In the genomic region with DNA sequence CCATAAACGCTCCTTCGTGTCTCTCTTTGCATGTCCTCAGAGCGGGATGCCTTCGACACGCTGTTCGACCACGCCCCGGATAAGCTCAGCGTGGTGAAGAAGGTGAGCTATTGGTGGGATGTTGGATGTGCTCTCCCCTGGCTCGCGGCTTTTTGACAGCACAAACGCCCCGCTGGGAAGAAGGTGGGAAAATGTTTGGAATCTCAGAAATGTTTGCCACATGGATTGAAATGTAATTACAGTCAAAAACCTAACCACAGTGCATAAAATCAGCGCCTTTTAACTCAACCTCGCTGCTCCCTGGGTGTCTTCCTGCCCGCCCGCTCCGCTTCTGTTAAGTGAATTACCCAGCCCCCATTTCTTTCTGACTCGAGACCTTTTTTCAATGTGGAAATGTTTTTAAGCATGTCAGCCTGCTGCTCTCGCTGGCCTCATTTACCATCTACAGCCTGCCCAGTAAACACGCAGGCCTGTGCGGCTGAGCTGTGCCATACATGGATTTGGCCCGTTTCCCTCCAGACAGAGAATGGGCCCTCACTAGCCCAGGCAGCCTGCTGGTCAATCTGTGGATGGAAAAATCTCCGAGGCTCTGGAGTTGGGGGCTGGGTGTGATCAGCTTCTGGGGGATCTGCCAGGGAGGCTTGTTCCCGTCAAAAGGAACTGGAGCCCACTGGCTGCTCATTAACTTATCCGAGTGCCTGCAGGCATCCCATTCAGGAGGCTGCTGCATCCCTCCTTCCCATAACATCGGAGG, we compare ENCODE assay signal across 15 cellular contexts. TPM values are rescaled to one million over a fixed set of nuclear protein-coding genes. Genes with fewer than 3 reads are reported as not detected.
DNase-seq lines count a peak whose midpoint lies in the region; ATAC-seq and TF ChIP-seq lines count a peak whose summit lies in the region.
"Had no signal": no experiment of that assay in that cellular context is flagged by ENCODE, and none has a peak within 500 bp of the region (broad histone marks: within the 10 kb centered on the region; RNA-seq: fewer than 3 reads in every experiment).

No MANE protein-coding gene starts in this region.

- H4K20me1 ChIP-seq in hepatocyte (ENCODE audit: insufficient read depth, poor library complexity, severe bottlenecking) (no peaks in the 10 kb centered on the region), osteoblast (ENCODE audit: insufficient read depth, low read length) (no peaks in the 10 kb centered on the region)

- H3K27me3 ChIP-seq in hepatocyte (no peaks in the 10 kb centered on the region), osteoblast (ENCODE audit: insufficient read depth, low read length) (no peaks in the 10 kb centered on the region)

- no peak overlapping the region for H3K4me3 ChIP-seq in hepatocyte
- no peak overlapping the region for H3K4me3 ChIP-seq in osteoblast (ENCODE audit: insufficient read depth, low read length)

- ATAC-seq in GM18505 (IDR thresholded peaks at IDR 0.05; ENCODE audit: unreplicated experiment), result no peak
- no peak for ATAC-seq in SK-N-SH treated with all-trans-retinoic acid at 6 μM for 48 hours

- peaks cover 18% of the 10 kb centered on the region for H3K4me1 ChIP-seq in hepatocyte (ENCODE audit: insufficient read depth)
- peaks cover 21% of the 10 kb centered on the region for H3K4me1 ChIP-seq in osteoblast (ENCODE audit: insufficient read depth, low read length)

- H3K9me3 ChIP-seq in hepatocyte (ENCODE audit: low read depth), result no peaks in the 10 kb centered on the region
- no peaks in the 10 kb centered on the region for H3K9me3 ChIP-seq in osteoblast (ENCODE audit: low read depth, low read length)

- peak; percentile 10 for DNase-seq in Caki2 (ENCODE audit: low read depth)
- DNase-seq in NCI-H226, result peak; percentile 22
- DNase-seq in hepatocyte (ENCODE audit: low spot score), result peak; percentile 69
- DNase-seq in osteoblast (ENCODE audit: insufficient read length, low spot score, missing footprints), result peak; percentile 81
- DNase-seq in foreskin melanocyte, result no peak
- no peak for DNase-seq in NCI-H510A treated with DMSO at 0.1 percent for 48 hours (lab: John Stamatoyannopoulos, UW)
- DNase-seq: activated CD4-positive, CD25-positive, alpha-beta regulatory T cell; activated T-cell treated with anti-CD3 and anti-CD28 coated beads, Interleukin-2, amount 50 U/mL, for 24 hours; amygdala; CD4-positive, CD25-positive, alpha-beta regulatory T cell; NCI-H2029 treated with DMSO at 0.1 percent for 48 hours had no signal

- H3K4me2 ChIP-seq in hepatocyte, result peak overlapping the region; percentile 22
- H3K4me2 ChIP-seq in osteoblast (ENCODE audit: insufficient read depth, low read length), result no peak overlapping the region

- H3K9me2 ChIP-seq in hepatocyte (replicated peaks; ENCODE audit: insufficient read depth), result no peaks in the 10 kb centered on the region

- no peak overlapping the region for H2AFZ ChIP-seq in hepatocyte
- no peak overlapping the region for H2AFZ ChIP-seq in osteoblast (ENCODE audit: low read length)

- H3K27ac ChIP-seq in hepatocyte (peak overlapping the region; percentile 66), osteoblast (ENCODE audit: low read depth, low read length) (no peak overlapping the region)

- no peaks in the 10 kb centered on the region for H3K79me2 ChIP-seq in hepatocyte
- H3K79me2 ChIP-seq in osteoblast (ENCODE audit: insufficient read depth, low read length), result no peaks in the 10 kb centered on the region

- WGBS in hepatocyte (ENCODE audit: low lambda C conversion rate, missing lambda C conversion rate), result 22% methylated on average over 27 of the region's 27 CpGs

- TF ChIP-seq CTCF in hepatocyte (IDR thresholded peaks at IDR 0.05; ENCODE audit: poor library complexity) (no peak), osteoblast (IDR thresholded peaks at IDR 0.05; ENCODE audit: extremely low read depth, low read depth, low read length) (no peak)

- no peak for TF ChIP-seq POLR2A in GM18505 (IDR thresholded peaks at IDR 0.05; ENCODE audit: borderline replicate concordance, extremely low read depth, insufficient read depth, insufficient read length)

- H3K36me3 ChIP-seq in hepatocyte (replicated peaks; ENCODE audit: insufficient read depth, low read depth) (no peaks in the 10 kb centered on the region), osteoblast (ENCODE audit: insufficient read depth, low read length) (no peaks in the 10 kb centered on the region)

- in situ Hi-C loops in Caki2 (cut with HindIII; ENCODE audit: low pct_unique_long_range_greater_than_20kb, low sequenced_read_pairs), result no loop called here

TF ChIP-seq in SK-N-SH treated with all-trans-retinoic acid at 6 μM for 48 hours, 23 proteins besides CTCF, POLR2A, EP300 and RAD21:
- TF ChIP-seq ZNF70 (CRISPR knock-in tag; IDR thresholded peaks at IDR 0.05) (no peak), ESRRG (CRISPR knock-in tag; IDR thresholded peaks at IDR 0.05) (no peak), ZFP30 (CRISPR knock-in tag; IDR thresholded peaks at IDR 0.05) (no peak), RARB (CRISPR knock-in tag; IDR thresholded peaks at IDR 0.05) (no peak), BACH2 (CRISPR knock-in tag; IDR thresholded peaks at IDR 0.05; ENCODE audit: borderline replicate concordance) (no peak), ZC3H10 (CRISPR knock-in tag; IDR thresholded peaks at IDR 0.05) (no peak), PPARA (CRISPR knock-in tag; IDR thresholded peaks at IDR 0.05; ENCODE audit: borderline replicate concordance) (no peak), GLIS3 (CRISPR knock-in tag; IDR thresholded peaks at IDR 0.05) (no peak), TOX (CRISPR knock-in tag; IDR thresholded peaks at IDR 0.05; ENCODE audit: borderline replicate concordance) (no peak), ZFP3 (CRISPR knock-in tag; IDR thresholded peaks at IDR 0.05) (no peak)
- TF ChIP-seq, protein P1, sequence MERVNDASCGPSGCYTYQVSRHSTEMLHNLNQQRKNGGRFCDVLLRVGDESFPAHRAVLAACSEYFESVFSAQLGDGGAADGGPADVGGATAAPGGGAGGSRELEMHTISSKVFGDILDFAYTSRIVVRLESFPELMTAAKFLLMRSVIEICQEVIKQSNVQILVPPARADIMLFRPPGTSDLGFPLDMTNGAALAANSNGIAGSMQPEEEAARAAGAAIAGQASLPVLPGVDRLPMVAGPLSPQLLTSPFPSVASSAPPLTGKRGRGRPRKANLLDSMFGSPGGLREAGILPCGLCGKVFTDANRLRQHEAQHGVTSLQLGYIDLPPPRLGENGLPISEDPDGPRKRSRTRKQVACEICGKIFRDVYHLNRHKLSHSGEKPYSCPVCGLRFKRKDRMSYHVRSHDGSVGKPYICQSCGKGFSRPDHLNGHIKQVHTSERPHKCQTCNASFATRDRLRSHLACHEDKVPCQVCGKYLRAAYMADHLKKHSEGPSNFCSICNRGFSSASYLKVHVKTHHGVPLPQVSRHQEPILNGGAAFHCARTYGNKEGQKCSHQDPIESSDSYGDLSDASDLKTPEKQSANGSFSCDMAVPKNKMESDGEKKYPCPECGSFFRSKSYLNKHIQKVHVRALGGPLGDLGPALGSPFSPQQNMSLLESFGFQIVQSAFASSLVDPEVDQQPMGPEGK (CRISPR knock-in tag; IDR thresholded peaks at IDR 0.05; ENCODE audit: borderline replicate concordance), result no peak
- TF ChIP-seq, protein P2, sequence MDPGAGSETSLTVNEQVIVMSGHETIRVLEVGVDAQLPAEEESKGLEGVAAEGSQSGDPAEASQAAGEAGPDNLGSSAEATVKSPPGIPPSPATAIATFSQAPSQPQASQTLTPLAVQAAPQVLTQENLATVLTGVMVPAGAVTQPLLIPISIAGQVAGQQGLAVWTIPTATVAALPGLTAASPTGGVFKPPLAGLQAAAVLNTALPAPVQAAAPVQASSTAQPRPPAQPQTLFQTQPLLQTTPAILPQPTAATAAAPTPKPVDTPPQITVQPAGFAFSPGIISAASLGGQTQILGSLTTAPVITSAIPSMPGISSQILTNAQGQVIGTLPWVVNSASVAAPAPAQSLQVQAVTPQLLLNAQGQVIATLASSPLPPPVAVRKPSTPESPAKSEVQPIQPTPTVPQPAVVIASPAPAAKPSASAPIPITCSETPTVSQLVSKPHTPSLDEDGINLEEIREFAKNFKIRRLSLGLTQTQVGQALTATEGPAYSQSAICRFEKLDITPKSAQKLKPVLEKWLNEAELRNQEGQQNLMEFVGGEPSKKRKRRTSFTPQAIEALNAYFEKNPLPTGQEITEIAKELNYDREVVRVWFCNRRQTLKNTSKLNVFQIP (CRISPR knock-in tag; IDR thresholded peaks at IDR 0.05; ENCODE audit: borderline replicate concordance, low read depth), result no peak
- TF ChIP-seq, protein P3, sequence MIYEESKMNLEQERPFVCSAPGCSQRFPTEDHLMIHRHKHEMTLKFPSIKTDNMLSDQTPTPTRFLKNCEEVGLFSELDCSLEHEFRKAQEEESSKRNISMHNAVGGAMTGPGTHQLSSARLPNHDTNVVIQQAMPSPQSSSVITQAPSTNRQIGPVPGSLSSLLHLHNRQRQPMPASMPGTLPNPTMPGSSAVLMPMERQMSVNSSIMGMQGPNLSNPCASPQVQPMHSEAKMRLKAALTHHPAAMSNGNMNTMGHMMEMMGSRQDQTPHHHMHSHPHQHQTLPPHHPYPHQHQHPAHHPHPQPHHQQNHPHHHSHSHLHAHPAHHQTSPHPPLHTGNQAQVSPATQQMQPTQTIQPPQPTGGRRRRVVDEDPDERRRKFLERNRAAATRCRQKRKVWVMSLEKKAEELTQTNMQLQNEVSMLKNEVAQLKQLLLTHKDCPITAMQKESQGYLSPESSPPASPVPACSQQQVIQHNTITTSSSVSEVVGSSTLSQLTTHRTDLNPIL (CRISPR knock-in tag; IDR thresholded peaks at IDR 0.05; ENCODE audit: low read depth), result no peak

RNA-seq across cellular contexts. Expression of a gene that starts 32.7 kb away (rescaled TPM):
- not detected in 2 replicates for total RNA-seq in Caki2 (2014; rRNA removed; shearing (Covaris generic); ENCODE audit: low replicate concordance)
- total RNA-seq in hepatocyte, result 0.96 and 1.00 TPM in 2 replicates
- polyA plus RNA-seq in hepatocyte, result 0.77 and 2.8 TPM in 2 replicates
- total RNA-seq in osteoblast, result 1.1 and 1.5 TPM in 2 replicates
- total RNA-seq: SK-MEL-5 had no signal
- polyA plus RNA-seq: endothelial cell of umbilical vein had no signal

Comparison
In these comparisons a context has a peak if more than half of its experiments do, and no peak if none do; other contexts are left out.
1. DNase-seq: peak in Caki2 (single experiment), NCI-H226 (single experiment), hepatocyte (single experiment) and osteoblast (single experiment); none in foreskin melanocyte (single experiment) and NCI-H510A treated with DMSO at 0.1 percent for 48 hours (single experiment).